1 cellular context compared by ENCODE assay signal in the genomic region with DNA sequence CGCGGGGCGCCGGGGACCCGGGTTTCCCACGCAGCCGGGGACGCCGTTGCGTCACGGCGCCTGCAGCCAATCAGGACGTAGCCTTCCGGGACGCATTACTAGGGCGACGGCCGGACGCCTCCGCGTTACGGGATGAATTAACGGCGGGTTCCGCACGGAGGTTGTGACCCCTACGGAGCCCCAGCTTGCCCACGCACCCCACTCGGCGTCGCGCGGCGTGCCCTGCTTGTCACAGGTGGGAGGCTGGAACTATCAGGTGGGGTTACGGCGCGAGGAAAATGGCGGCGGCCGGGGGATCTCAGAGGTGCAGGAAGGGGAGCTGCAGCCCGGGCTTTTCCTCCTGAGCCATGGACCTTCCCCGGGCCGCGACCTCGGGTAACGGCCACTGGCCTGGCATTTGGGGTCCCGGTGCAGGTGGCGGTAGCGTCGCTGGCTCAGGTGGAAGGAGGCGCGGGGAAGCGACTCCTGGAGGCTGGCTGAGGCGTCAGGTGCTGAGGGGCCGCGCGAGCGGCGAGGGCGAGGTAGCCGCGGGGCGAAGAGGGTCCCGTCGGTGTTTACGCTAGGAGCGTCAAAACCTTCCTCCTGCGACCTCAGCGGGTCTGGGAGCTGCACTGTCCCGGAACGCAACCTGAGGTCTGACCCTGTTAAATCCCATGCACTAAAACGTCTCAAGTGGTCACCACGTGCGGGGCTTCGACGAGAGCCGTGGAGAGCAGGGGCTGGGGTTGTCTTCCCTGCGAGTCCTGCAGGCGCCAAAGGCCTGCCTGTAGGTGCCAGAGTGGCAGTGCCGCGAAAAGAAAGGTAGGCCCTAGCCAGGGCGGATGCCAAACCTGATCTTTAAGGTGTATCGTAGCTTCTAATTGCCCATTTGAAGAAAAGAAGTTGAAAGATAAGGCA.
TF ChIP-seq lines count a peak whose summit lies in the region.

A gene (plus strand): TSS at position 98 of the 897 bp plus-strand sequence. CDS start 78,345 bp downstream, outside the sequence.

TF ChIP-seq in K562, 482 proteins besides CTCF, POLR2A, EP300 and RAD21 (continued from another document):
- peak; percentile 67 for TF ChIP-seq RFX1 (IDR thresholded peaks at IDR 0.05)
- TF ChIP-seq ELF4 (CRISPR knock-in tag; IDR thresholded peaks at IDR 0.05) = no peak
- TF ChIP-seq MECOM (CRISPR knock-in tag; IDR thresholded peaks at IDR 0.05) = no peak
- TF ChIP-seq ZEB2 (IDR thresholded peaks at IDR 0.05) = no peak
